ENCODE assay signal across 26 cellular contexts in the genomic region with DNA sequence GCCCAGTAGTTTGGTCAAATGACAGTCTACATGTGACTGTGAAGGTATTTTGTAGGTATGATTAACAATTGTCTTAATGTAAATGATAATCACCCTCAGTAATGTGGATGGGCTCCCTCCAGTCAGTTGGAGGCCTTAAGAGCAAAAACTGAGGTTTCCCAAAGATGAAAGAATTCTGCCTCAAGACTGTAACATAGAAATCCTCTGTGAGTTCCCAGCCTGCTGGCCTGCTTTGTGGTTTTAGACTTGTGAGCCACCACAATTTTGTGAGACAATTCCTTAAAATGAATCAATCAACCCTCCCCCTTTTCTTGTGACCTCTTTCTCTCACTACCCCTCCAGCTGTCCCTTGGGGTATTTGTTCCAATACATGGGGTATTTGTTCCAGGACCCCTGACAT.
"Had no signal": no experiment of that assay in that cellular context is flagged by ENCODE, and none has a peak within 500 bp of the region (broad histone marks: within the 10 kb centered on the region; RNA-seq: fewer than 3 reads in every experiment).

No MANE protein-coding gene starts in this region.

- H3K9me3 Mint-ChIP-seq: activated CD4-positive, alpha-beta T cell treated with anti-CD3 and anti-CD28 coated beads, Interleukin-2, amount 10 ng/mL, durations not matched to agents 7 days and 5 days; activated T-helper 2 cell treated with anti-CD3 and anti-CD28 coated beads, Interferon-gamma antibody, Interleukin-2, Interleukin-4, amounts not matched to agents 10 μg/mL and 5 μg/mL and 100 μg/mL, durations not matched to agents 14 hours and 24 hours and 36 hours had no signal

- H3K27ac Mint-ChIP-seq: activated CD4-positive, alpha-beta T cell treated with anti-CD3 and anti-CD28 coated beads for 36 hours; activated CD4-positive, alpha-beta T cell treated with anti-CD3 and anti-CD28 coated beads, Interleukin-2, amount 10 ng/mL, durations not matched to agents 7 days and 5 days; activated CD8-positive, alpha-beta T cell treated with anti-CD3 and anti-CD28 coated beads, Interleukin-2, amount 10 ng/mL, durations not matched to agents 7 days and 5 days; activated naive CD4-positive, alpha-beta T cell treated with anti-CD3 and anti-CD28 coated beads, Interleukin-2, amount 50 U/mL, for 24 hours; activated T-cell treated with anti-CD3 and anti-CD28 coated beads, Interleukin-2, amount 50 U/mL, for 24 hours; activated T-helper 2 cell treated with anti-CD3 and anti-CD28 coated beads, Interferon-gamma antibody, Interleukin-2, Interleukin-4, amounts not matched to agents 10 μg/mL and 5 μg/mL and 100 μg/mL, durations not matched to agents 14 hours and 24 hours and 36 hours; T-helper 1 cell treated with Interleukin-12 subunit alpha and Interleukin-12 subunit beta and Interleukin-4 antibody, amounts not matched to agents 30 μg/mL and 1 μg/mL, for 36 hours; T-helper 2 cell treated with Interferon-gamma antibody and Interleukin-4, amounts not matched to agents 5 μg/mL and 100 μg/mL, for 36 hours; WTC11 had no signal

- H3K36me3 Mint-ChIP-seq: activated naive CD4-positive, alpha-beta T cell treated with anti-CD3 and anti-CD28 coated beads, Interleukin-2, amount 50 U/mL, for 24 hours; WTC11 had no signal

- H3K4me3 ChIP-seq: adrenal gland, cardiac muscle cell, SJCRH30, SK-N-MC had no signal

- DNase-seq: activated CD4-positive, alpha-beta T cell treated with anti-CD3 and anti-CD28 coated beads for 36 hours; activated CD4-positive, alpha-beta T cell treated with anti-CD3 and anti-CD28 coated beads, Interleukin-2, amount 10 ng/mL, durations not matched to agents 7 days and 5 days; activated CD4-positive, alpha-beta T cell treated with anti-CD3 and anti-CD28 coated beads, Interleukin-2, amount 50 U/mL, for 48 hours; activated CD8-positive, alpha-beta T cell treated with anti-CD3 and anti-CD28 coated beads, Interleukin-2, amount 10 ng/mL, durations not matched to agents 7 days and 5 days; activated gamma-delta T cell; activated naive CD4-positive, alpha-beta T cell treated with Interleukin-2 at 50 U/mL for 16 hours; activated T-cell treated with anti-CD3 and anti-CD28 coated beads, Interleukin-2, amount 50 U/mL, for 24 hours; adrenal gland; NCI-H1048; NCI-H1105 treated with DMSO at 0.1 percent for 48 hours; NCI-H1436; NCI-H1694 treated with DMSO at 0.1 percent for 48 hours; NCI-H2029; NCI-H345; NCI-H524 treated with DMSO at 0.1 percent for 48 hours; SHP77; SJCRH30 had no signal

- ATAC-seq: activated CD4-positive, alpha-beta T cell treated with anti-CD3 and anti-CD28 coated beads for 36 hours; activated CD4-positive, CD25-positive, alpha-beta regulatory T cell treated with anti-CD3 and anti-CD28 coated beads, Interleukin-2, amount 50 U/mL, for 24 hours; activated CD8-positive, alpha-beta T cell treated with anti-CD3 and anti-CD28 coated beads, Interleukin-2, amount 10 ng/mL, durations not matched to agents 7 days and 5 days; Panc1; WTC11 had no signal
